In the genomic region with DNA sequence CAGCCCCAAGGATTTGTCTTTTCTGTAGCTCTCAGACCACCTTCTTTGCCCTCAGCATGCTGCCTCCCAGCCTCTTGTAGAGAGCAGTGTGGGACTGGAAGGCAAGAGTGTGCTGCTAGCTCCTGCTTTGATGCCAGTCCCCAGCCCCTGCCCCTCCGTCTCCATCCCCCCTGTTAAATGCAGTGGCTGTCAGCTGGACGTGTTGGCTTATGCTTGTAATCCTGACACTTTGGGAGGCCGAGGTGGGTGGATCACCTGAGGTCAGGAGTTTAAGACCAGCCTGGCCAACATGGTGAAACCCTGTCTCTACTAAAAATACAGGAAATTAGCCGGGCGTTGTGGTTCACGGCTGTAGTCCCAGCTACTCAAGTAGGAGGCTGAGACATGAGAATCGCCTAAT, we compare ENCODE assay signal across 21 cellular contexts. TPM values are rescaled to one million over a fixed set of nuclear protein-coding genes. Genes with fewer than 3 reads are reported as not detected.
A peak's percentile ranks its signal among the peaks of the same experiment; 100 is the strongest.
DNase-seq lines count a peak whose midpoint lies in the region; ATAC-seq, FAIRE-seq and TF ChIP-seq lines count a peak whose summit lies in the region.
"Had no signal": no experiment of that assay in that cellular context is flagged by ENCODE, and none has a peak within 500 bp of the region (broad histone marks: within the 10 kb centered on the region; RNA-seq: fewer than 3 reads in every experiment).

No MANE protein-coding gene starts in this region.

- FAIRE-seq in HepG2 (lab: Jason Lieb, UNC), result no peak
- FAIRE-seq: A204.1, GM12878, HTR-8/SVneo had no signal

- in situ Hi-C loops in HepG2 (cut with HindIII; ENCODE audit: extremely low pct_ligation_motif_present, low pct_unique_long_range_greater_than_20kb), result no loop called here

- POLR2A ChIA-PET in HepG2 (lab: Yijun Ruan, JAX), result interaction anchor here (1.1 to 7.9 kb wide), 7 partner anchors 8 to 60 kb away, joined by 3 to 75 read pairs (median 11); partner anchors contain the start of genes GUCD1, LRRC75B and SNRPD3
- POLR2A ChIA-PET in CD4-positive, alpha-beta T cell (lab: Charles Lee), result no interaction called here

- no peaks in the 10 kb centered on the region for H3K9me3 Mint-ChIP-seq in stimulated activated naive CD8-positive, alpha-beta T cell treated with anti-CD3 and anti-CD28 coated beads, Interleukin-15, amount 100 ng/mL, for 72 hours
- H3K9me3 Mint-ChIP-seq in CD4-positive, alpha-beta T cell, result no peaks in the 10 kb centered on the region
- H3K9me3 Mint-ChIP-seq: CD8-positive, alpha-beta T cell; HFFc6; IgD-negative memory B cell had no signal

- H3K79me2 ChIP-seq in HepG2 (ENCODE audit: insufficient read depth, low read length), result peaks cover 19% of the 10 kb centered on the region
- peaks cover 31% of the 10 kb centered on the region for H3K79me2 ChIP-seq in osteoblast (ENCODE audit: insufficient read depth, low read length)

- H3K36me3 ChIP-seq in HepG2 (replicated peaks in 1 of 2; ENCODE audit: control insufficient read depth in 1 of 2, insufficient read depth in 2 of 2, low read length in 2 of 2) (peaks cover 36 to 64% of the 10 kb centered on the region in 2 experiments), osteoblast (ENCODE audit: insufficient read depth, low read length) (peaks cover 48% of the 10 kb centered on the region)

- H3K27me3 Mint-ChIP-seq in stimulated activated naive CD8-positive, alpha-beta T cell treated with anti-CD3 and anti-CD28 coated beads, Interleukin-15, amount 100 ng/mL, for 72 hours, result no peaks in the 10 kb centered on the region
- H3K27me3 Mint-ChIP-seq in CD4-positive, alpha-beta T cell, result no peaks in the 10 kb centered on the region
- H3K27me3 Mint-ChIP-seq: IgD-negative memory B cell had no signal

- TF ChIP-seq POLR2A in HepG2 (IDR thresholded peaks at IDR 0.05; ENCODE audit: insufficient read depth in 1 of 2, low read depth in 2 of 2, low read length in 2 of 2), result no peak

- H3K27ac ChIP-seq in HepG2 (ENCODE audit: extremely low read length, insufficient read depth, low read length), result peak overlapping the region; percentile 78
- H3K27ac ChIP-seq in osteoblast (ENCODE audit: low read depth, low read length), result no peak overlapping the region
- no peak overlapping the region for H3K27ac ChIP-seq in CD4-positive, alpha-beta T cell (ENCODE audit: low read depth, low read length)

- intact Hi-C loops in HepG2 (cut with micrococcal nuclease; ENCODE audit: unreplicated experiment), result no loop called here
- intact Hi-C loops in CD4-positive, alpha-beta T cell (cut with DNase I, micrococcal nuclease), result no loop called here

- H3K4me2 ChIP-seq in HepG2 (ENCODE audit: low read depth, low read length) (no peak overlapping the region; the same call in 1 of the 2 replicates), osteoblast (ENCODE audit: insufficient read depth, low read length) (no peak overlapping the region)

- 84% methylated on average over 7 of the region's 7 CpGs for WGBS in HepG2 (ENCODE audit: low lambda C conversion rate)

- H3K9ac ChIP-seq in HepG2 (ENCODE audit: insufficient read depth, low read depth, low read length), result peak overlapping the region; percentile 18; the same call in 1 of the 2 replicates

- peaks cover 80% of the 10 kb centered on the region for H3K36me3 Mint-ChIP-seq in CD4-positive, alpha-beta T cell (ENCODE audit: low read depth)

- H3K27ac Mint-ChIP-seq in stimulated activated naive CD8-positive, alpha-beta T cell treated with anti-CD3 and anti-CD28 coated beads, Interleukin-15, amount 100 ng/mL, for 72 hours, result peak overlapping the region; percentile 76 to 87
- no peak overlapping the region for H3K27ac Mint-ChIP-seq in CD4-positive, alpha-beta T cell
- H3K27ac Mint-ChIP-seq: CD8-positive, alpha-beta T cell; HFFc6; IgD-negative memory B cell had no signal

- H2AFZ ChIP-seq in HepG2 (ENCODE audit: low read length), result no peak overlapping the region
- no peak overlapping the region for H2AFZ ChIP-seq in osteoblast (ENCODE audit: low read length)

- no peak for TF ChIP-seq EP300 in HepG2 (IDR thresholded peaks at IDR 0.05; ENCODE audit: low read depth in 2 of 2, low read length in 2 of 2)
- no peak for TF ChIP-seq EP300 in HepG2 (CRISPR knock-in tag; IDR thresholded peaks at IDR 0.05; ENCODE audit: borderline replicate concordance)

- no peak for DNase-seq in stimulated activated naive CD8-positive, alpha-beta T cell treated with anti-CD3 and anti-CD28 coated beads, Interleukin-15, amount 100 ng/mL, for 72 hours
- DNase-seq in stimulated activated naive CD8-positive, alpha-beta T cell treated with anti-CD3 and anti-CD28 coated beads, Interleukin-15, Interleukin-2, amounts not matched to agents 100 U/mL and 50 U/mL, for 24 hours, result no peak
- DNase-seq in HepG2 (ENCODE audit: low spot score), result no peak
- DNase-seq in osteoblast (ENCODE audit: insufficient read length, low spot score, missing footprints), result peak; percentile 54
- no peak for DNase-seq in stimulated activated CD8-positive, alpha-beta memory T cell treated with anti-CD3 and anti-CD28 coated beads, Interleukin-4, amount 100 ng/mL, for 48 hours
- DNase-seq in GDM1 (lab: John Stamatoyannopoulos, UW), result no peak
- no peak for DNase-seq in CD4-positive, alpha-beta T cell
- DNase-seq: ACHN; BE2C; C1 segment of cervical spinal cord; Calu3; CD8-positive, alpha-beta T cell; DMS79 treated with DMSO at 0.1 percent for 48 hours; GOT3; H7; HFFc6 had no signal

- H3K4me3 Mint-ChIP-seq in stimulated activated naive CD8-positive, alpha-beta T cell treated with anti-CD3 and anti-CD28 coated beads, Interleukin-15, amount 100 ng/mL, for 72 hours, result no peak overlapping the region
- H3K4me3 Mint-ChIP-seq in CD4-positive, alpha-beta T cell, result no peak overlapping the region
- H3K4me3 Mint-ChIP-seq: CD8-positive, alpha-beta T cell; HFFc6 had no signal

- no peaks in the 10 kb centered on the region for H3K27me3 ChIP-seq in HepG2 (ENCODE audit: control insufficient read depth in 1 of 2, insufficient read depth in 2 of 2, low read length in 2 of 2)
- no peaks in the 10 kb centered on the region for H3K27me3 ChIP-seq in osteoblast (ENCODE audit: insufficient read depth, low read length)
- no peaks in the 10 kb centered on the region for H3K27me3 ChIP-seq in CD4-positive, alpha-beta T cell (ENCODE audit: control insufficient read depth, insufficient read depth, low read length)

- no peak for TF ChIP-seq RAD21 in HepG2 (CRISPR knock-in tag; IDR thresholded peaks at IDR 0.05)

- no peak for ATAC-seq in stimulated activated naive CD8-positive, alpha-beta T cell treated with anti-CD3 and anti-CD28 coated beads, Interleukin-15, amount 100 ng/mL, for 72 hours
- ATAC-seq in stimulated activated naive CD8-positive, alpha-beta T cell treated with anti-CD3 and anti-CD28 coated beads, Interleukin-15, Interleukin-2, amounts not matched to agents 100 U/mL and 50 U/mL, for 24 hours, result no peak
- ATAC-seq in HepG2, result peak; percentile 21; the same call in 2 of the 3 replicates
- ATAC-seq in CD4-positive, alpha-beta T cell (ENCODE audit: poor library complexity), result no peak
- ATAC-seq: CD8-positive, alpha-beta T cell; GM12878; HCT116 had no signal

- no peak for TF ChIP-seq CTCF in HepG2 (CRISPR knock-in tag; IDR thresholded peaks at IDR 0.05)
- TF ChIP-seq CTCF in osteoblast (IDR thresholded peaks at IDR 0.05; ENCODE audit: extremely low read depth, low read depth, low read length), result no peak
- TF ChIP-seq CTCF in CD4-positive, alpha-beta T cell (IDR thresholded peaks at IDR 0.05), result no peak

- no TSS peak for BruUV-seq in HepG2 (replicated peaks; lab: Mats Ljungman, UMichigan)

- H3K9me3 ChIP-seq in HepG2 (ENCODE audit: low read length), result no peaks in the 10 kb centered on the region
- H3K9me3 ChIP-seq in osteoblast (ENCODE audit: low read depth, low read length), result no peaks in the 10 kb centered on the region
- H3K9me3 ChIP-seq in CD4-positive, alpha-beta T cell (ENCODE audit: control insufficient read depth, low read length), result no peaks in the 10 kb centered on the region
- H3K9me3 ChIP-seq: BE2C had no signal

- H3K4me1 ChIP-seq in HepG2 (ENCODE audit: insufficient read depth, low read length) (peaks cover 64% of the 10 kb centered on the region), osteoblast (ENCODE audit: insufficient read depth, low read length) (no peaks in the 10 kb centered on the region)
- H3K4me1 ChIP-seq: BE2C had no signal

- no peak overlapping the region for H3K4me3 ChIP-seq in HepG2 (replicated peaks in 1 of 3; ENCODE audit: insufficient read depth in 1 of 3, low read depth in 2 of 3, low read length in 3 of 3)
- no peak overlapping the region for H3K4me3 ChIP-seq in osteoblast (ENCODE audit: insufficient read depth, low read length)
- H3K4me3 ChIP-seq: GM12878 had no signal

- peaks cover 8% of the 10 kb centered on the region for H3K4me1 Mint-ChIP-seq in stimulated activated naive CD8-positive, alpha-beta T cell treated with anti-CD3 and anti-CD28 coated beads, Interleukin-15, amount 100 ng/mL, for 72 hours
- peaks cover 9% of the 10 kb centered on the region for H3K4me1 Mint-ChIP-seq in CD4-positive, alpha-beta T cell (ENCODE audit: low read depth)

- CTCF ChIA-PET in HepG2 (lab: Yijun Ruan, JAX; ENCODE audit: low intra/inter-chr PET ratio, low total read pairs), result no interaction called here
- CTCF ChIA-PET in CD4-positive, alpha-beta T cell (lab: Charles Lee), result no interaction called here

- 0 out of 2 replicates have a peak, but pooled peaks cover 3% of the 10 kb centered on the region for H4K20me1 ChIP-seq in HepG2 (ENCODE audit: insufficient read depth, low read length)
- H4K20me1 ChIP-seq in osteoblast (ENCODE audit: insufficient read depth, low read length), result peaks cover 16% of the 10 kb centered on the region

RNA-seq across cellular contexts. Expression of gene SNRPD3, which starts 15.5 kb away (rescaled TPM):
- total RNA-seq in HepG2 (2016; rRNA removed; fragmentation: Illumina TruSeq; extraction: Trizol) (209 and 287 TPM in 2 replicates), osteoblast (51.9 and 57.5 TPM in 2 replicates)
- total RNA-seq in HepG2 (2016; cell fraction: cytosol; rRNA removed; fragmentation: Illumina TruSeq; extraction: Trizol; ENCODE audit: low read depth), result 29.0 and 31.7 TPM in 2 replicates
- total RNA-seq in HepG2 (2016; cell fraction: insoluble cytoplasmic fraction; rRNA removed; fragmentation: Illumina TruSeq; extraction: Trizol), result 214 and 298 TPM in 2 replicates
- 35.4 and 36.1 TPM in 2 replicates for total RNA-seq in HepG2 (2016; cell fraction: membrane; rRNA removed; fragmentation: Illumina TruSeq; extraction: Trizol)
- total RNA-seq in HepG2 (2016; cell fraction: nucleus; rRNA removed; fragmentation: Illumina TruSeq; extraction: Trizol), result 83.7 and 87.5 TPM in 2 replicates
- polyA plus RNA-seq in HepG2 (2011; rRNA removed), result 107 and 110 TPM in 2 replicates
- polyA plus RNA-seq in HepG2 (2011; cell fraction: cytosol; rRNA removed), result 278 and 291 TPM in 2 replicates
- polyA plus RNA-seq in HepG2 (2011; cell fraction: nucleus; rRNA removed), result 55.5 and 61.4 TPM in 2 replicates
- 178 and 251 TPM in 2 replicates for polyA plus RNA-seq in HepG2 (2012)
- 35.3 and 40.6 TPM in 2 replicates for polyA plus RNA-seq in HepG2 (2016; cell fraction: cytosol; fragmentation: Illumina TruSeq; extraction: Trizol; ENCODE audit: low read depth)
- polyA plus RNA-seq in HepG2 (2016; cell fraction: insoluble cytoplasmic fraction; fragmentation: Illumina TruSeq; extraction: Trizol; ENCODE audit: low read depth), result 420 and 438 TPM in 2 replicates
- polyA plus RNA-seq in HepG2 (2016; cell fraction: membrane; fragmentation: Illumina TruSeq; extraction: Trizol; ENCODE audit: low read depth), result 35.8 and 37.4 TPM in 2 replicates
- polyA plus RNA-seq in HepG2 (2016; cell fraction: nucleus; fragmentation: Illumina TruSeq; extraction: Trizol; ENCODE audit: insufficient read depth, low read depth), result 132 and 146 TPM in 2 replicates
- 134 and 369 TPM in 2 replicates for polyA minus RNA-seq in HepG2 (2011; rRNA and poly(A)+ RNA removed; ENCODE audit: low replicate concordance)
- polyA minus RNA-seq in HepG2 (2011; cell fraction: cytosol; rRNA and poly(A)+ RNA removed), result 72.3 and 74.0 TPM in 2 replicates
- polyA minus RNA-seq in HepG2 (2011; cell fraction: nucleus; rRNA and poly(A)+ RNA removed), result 83.2 and 93.4 TPM in 2 replicates
- 10 to 100 TPM; 31.0 to 31.5 TPM for total RNA-seq in CD4-positive, alpha-beta T cell

RNA-seq across cellular contexts. Expression of gene GUCD1, which starts 16.3 kb away (rescaled TPM):
- total RNA-seq in HepG2 (2016; rRNA removed; fragmentation: Illumina TruSeq; extraction: Trizol) (125 and 128 TPM in 2 replicates), osteoblast (146 and 155 TPM in 2 replicates)
- total RNA-seq in HepG2 (2016; cell fraction: cytosol; rRNA removed; fragmentation: Illumina TruSeq; extraction: Trizol; ENCODE audit: low read depth), result 57.0 and 62.1 TPM in 2 replicates
- 114 and 129 TPM in 2 replicates for total RNA-seq in HepG2 (2016; cell fraction: insoluble cytoplasmic fraction; rRNA removed; fragmentation: Illumina TruSeq; extraction: Trizol)
- 156 and 159 TPM in 2 replicates for total RNA-seq in HepG2 (2016; cell fraction: membrane; rRNA removed; fragmentation: Illumina TruSeq; extraction: Trizol)
- 69.6 and 73.3 TPM in 2 replicates for total RNA-seq in HepG2 (2016; cell fraction: nucleus; rRNA removed; fragmentation: Illumina TruSeq; extraction: Trizol)
- polyA plus RNA-seq in HepG2 (2011; rRNA removed), result 245 and 282 TPM in 2 replicates
- polyA plus RNA-seq in HepG2 (2011; cell fraction: cytosol; rRNA removed), result 177 and 210 TPM in 2 replicates
- 217 and 220 TPM in 2 replicates for polyA plus RNA-seq in HepG2 (2011; cell fraction: nucleus; rRNA removed)
- 123 and 145 TPM in 2 replicates for polyA plus RNA-seq in HepG2 (2012)
- polyA plus RNA-seq in HepG2 (2016; cell fraction: cytosol; fragmentation: Illumina TruSeq; extraction: Trizol; ENCODE audit: low read depth), result 33.4 and 34.1 TPM in 2 replicates
- 101 and 109 TPM in 2 replicates for polyA plus RNA-seq in HepG2 (2016; cell fraction: insoluble cytoplasmic fraction; fragmentation: Illumina TruSeq; extraction: Trizol; ENCODE audit: low read depth)
- polyA plus RNA-seq in HepG2 (2016; cell fraction: membrane; fragmentation: Illumina TruSeq; extraction: Trizol; ENCODE audit: low read depth), result 91.3 and 96.0 TPM in 2 replicates
- 119 and 131 TPM in 2 replicates for polyA plus RNA-seq in HepG2 (2016; cell fraction: nucleus; fragmentation: Illumina TruSeq; extraction: Trizol; ENCODE audit: insufficient read depth, low read depth)
- polyA minus RNA-seq in HepG2 (2011; rRNA and poly(A)+ RNA removed; ENCODE audit: low replicate concordance), result 194 and 636 TPM in 2 replicates
- 178 and 203 TPM in 2 replicates for polyA minus RNA-seq in HepG2 (2011; cell fraction: cytosol; rRNA and poly(A)+ RNA removed)
- 53.7 and 80.4 TPM in 2 replicates for polyA minus RNA-seq in HepG2 (2011; cell fraction: nucleus; rRNA and poly(A)+ RNA removed)
- 10 to 100 TPM; 60.9 to 68.3 TPM for total RNA-seq in CD4-positive, alpha-beta T cell

RNA-seq across cellular contexts. Expression of gene LRRC75B, which starts 21.6 kb away (rescaled TPM):
- total RNA-seq in HepG2 (2016; rRNA removed; fragmentation: Illumina TruSeq; extraction: Trizol), result 5.7 and 11.8 TPM in 2 replicates
- 14.2 and 14.4 TPM in 2 replicates for total RNA-seq in HepG2 (2016; cell fraction: cytosol; rRNA removed; fragmentation: Illumina TruSeq; extraction: Trizol; ENCODE audit: low read depth)
- total RNA-seq in HepG2 (2016; cell fraction: insoluble cytoplasmic fraction; rRNA removed; fragmentation: Illumina TruSeq; extraction: Trizol), result 5.6 and 12.5 TPM in 2 replicates
- 14.8 and 16.4 TPM in 2 replicates for total RNA-seq in HepG2 (2016; cell fraction: membrane; rRNA removed; fragmentation: Illumina TruSeq; extraction: Trizol)
- total RNA-seq in HepG2 (2016; cell fraction: nucleus; rRNA removed; fragmentation: Illumina TruSeq; extraction: Trizol), result 10.7 and 13.7 TPM in 2 replicates
- 34.8 and 48.8 TPM in 2 replicates for polyA plus RNA-seq in HepG2 (2011; rRNA removed)
- 18.6 and 35.0 TPM in 2 replicates for polyA plus RNA-seq in HepG2 (2011; cell fraction: cytosol; rRNA removed)
- 225 and 265 TPM in 2 replicates for polyA plus RNA-seq in HepG2 (2011; cell fraction: nucleus; rRNA removed)
- polyA plus RNA-seq in HepG2 (2012), result 19.0 and 24.1 TPM in 2 replicates
- 15.3 and 17.1 TPM in 2 replicates for polyA plus RNA-seq in HepG2 (2016; cell fraction: cytosol; fragmentation: Illumina TruSeq; extraction: Trizol; ENCODE audit: low read depth)
- polyA plus RNA-seq in HepG2 (2016; cell fraction: insoluble cytoplasmic fraction; fragmentation: Illumina TruSeq; extraction: Trizol; ENCODE audit: low read depth), result 8.8 and 9.2 TPM in 2 replicates
- 17.8 and 17.9 TPM in 2 replicates for polyA plus RNA-seq in HepG2 (2016; cell fraction: membrane; fragmentation: Illumina TruSeq; extraction: Trizol; ENCODE audit: low read depth)
- polyA plus RNA-seq in HepG2 (2016; cell fraction: nucleus; fragmentation: Illumina TruSeq; extraction: Trizol; ENCODE audit: insufficient read depth, low read depth), result 32.8 and 35.7 TPM in 2 replicates
- polyA minus RNA-seq in HepG2 (2011; rRNA and poly(A)+ RNA removed; ENCODE audit: low replicate concordance), result 24.5 TPM in 1 of 2 replicates, not detected in the other
- 5.7 and 8.9 TPM in 2 replicates for polyA minus RNA-seq in HepG2 (2011; cell fraction: cytosol; rRNA and poly(A)+ RNA removed)
- 13.3 and 13.4 TPM in 2 replicates for polyA minus RNA-seq in HepG2 (2011; cell fraction: nucleus; rRNA and poly(A)+ RNA removed)
- total RNA-seq in osteoblast, result 5.1 and 8.5 TPM in 2 replicates
- total RNA-seq in CD4-positive, alpha-beta T cell, result not detected
- total RNA-seq: CD8-positive, alpha-beta T cell had no signal

RNA-seq across cellular contexts. Expression of gene GGT1, which starts 31.7 kb away (rescaled TPM):
- total RNA-seq in HepG2 (2016; rRNA removed; fragmentation: Illumina TruSeq; extraction: Trizol) (11.6 and 29.9 TPM in 2 replicates), osteoblast (0.36 and 0.59 TPM in 2 replicates)
- 6.9 and 7.0 TPM in 2 replicates for total RNA-seq in HepG2 (2016; cell fraction: cytosol; rRNA removed; fragmentation: Illumina TruSeq; extraction: Trizol; ENCODE audit: low read depth)
- 14.5 and 27.5 TPM in 2 replicates for total RNA-seq in HepG2 (2016; cell fraction: insoluble cytoplasmic fraction; rRNA removed; fragmentation: Illumina TruSeq; extraction: Trizol)
- total RNA-seq in HepG2 (2016; cell fraction: membrane; rRNA removed; fragmentation: Illumina TruSeq; extraction: Trizol), result 8.2 and 14.5 TPM in 2 replicates
- 30.4 and 31.0 TPM in 2 replicates for total RNA-seq in HepG2 (2016; cell fraction: nucleus; rRNA removed; fragmentation: Illumina TruSeq; extraction: Trizol)
- polyA plus RNA-seq in HepG2 (2011; rRNA removed), result 103 and 150 TPM in 2 replicates
- polyA plus RNA-seq in HepG2 (2011; cell fraction: cytosol; rRNA removed), result 81.5 and 120 TPM in 2 replicates
- 371 and 443 TPM in 2 replicates for polyA plus RNA-seq in HepG2 (2011; cell fraction: nucleus; rRNA removed)
- polyA plus RNA-seq in HepG2 (2012), result 45.9 and 52.6 TPM in 2 replicates
- 8.9 and 10.2 TPM in 2 replicates for polyA plus RNA-seq in HepG2 (2016; cell fraction: cytosol; fragmentation: Illumina TruSeq; extraction: Trizol; ENCODE audit: low read depth)
- polyA plus RNA-seq in HepG2 (2016; cell fraction: insoluble cytoplasmic fraction; fragmentation: Illumina TruSeq; extraction: Trizol; ENCODE audit: low read depth), result 15.2 and 17.2 TPM in 2 replicates
- 11.3 and 13.6 TPM in 2 replicates for polyA plus RNA-seq in HepG2 (2016; cell fraction: membrane; fragmentation: Illumina TruSeq; extraction: Trizol; ENCODE audit: low read depth)
- 74.0 and 82.3 TPM in 2 replicates for polyA plus RNA-seq in HepG2 (2016; cell fraction: nucleus; fragmentation: Illumina TruSeq; extraction: Trizol; ENCODE audit: insufficient read depth, low read depth)
- polyA minus RNA-seq in HepG2 (2011; rRNA and poly(A)+ RNA removed; ENCODE audit: low replicate concordance), result 7.2 and 119 TPM in 2 replicates
- 46.0 and 49.6 TPM in 2 replicates for polyA minus RNA-seq in HepG2 (2011; cell fraction: cytosol; rRNA and poly(A)+ RNA removed)
- 35.4 and 41.2 TPM in 2 replicates for polyA minus RNA-seq in HepG2 (2011; cell fraction: nucleus; rRNA and poly(A)+ RNA removed)
- total RNA-seq in CD4-positive, alpha-beta T cell, result 10 to 100 TPM; 19.7 to 20.1 TPM
